Comparison of ENCODE assay signal across 2 cellular contexts in genomic region chr18:59012815-59013677, GRCh38.
TF ChIP-seq lines count a peak whose summit lies in the region.

No MANE protein-coding gene starts in this region.

TF ChIP-seq in IMR-90, 13 proteins besides CTCF, POLR2A, EP300 and RAD21:
- TF ChIP-seq MAZ (IDR thresholded peaks at IDR 0.05; ENCODE audit: borderline replicate concordance, low read depth, low read length) (no peak), MXI1 (IDR thresholded peaks at IDR 0.05; ENCODE audit: borderline replicate concordance, low read depth, low read length) (no peak), ELK1 (IDR thresholded peaks at IDR 0.05; ENCODE audit: borderline replicate concordance, low read depth, low read length) (no peak), USF2 (IDR thresholded peaks at IDR 0.05; ENCODE audit: low read depth, low read length) (no peak), RCOR1 (IDR thresholded peaks at IDR 0.05; ENCODE audit: insufficient replicate concordance, low read length) (no peak), BHLHE40 (IDR thresholded peaks at IDR 0.05; ENCODE audit: low read depth, low read length) (no peak)

TF ChIP-seq in SK-N-SH treated with all-trans-retinoic acid at 6 μM for 48 hours, 23 proteins besides CTCF, POLR2A, EP300 and RAD21:
- TF ChIP-seq PATZ1 (CRISPR knock-in tag; IDR thresholded peaks at IDR 0.05; ENCODE audit: borderline replicate concordance) (no peak), BACH2 (CRISPR knock-in tag; IDR thresholded peaks at IDR 0.05; ENCODE audit: borderline replicate concordance) (no peak), ISL1 (CRISPR knock-in tag; IDR thresholded peaks at IDR 0.05) (0 out of 2 replicates have a peak, but pooled peaks have one; percentile 10)
